In genomic region chr10:9547921-9548904, GRCh38 we compare ENCODE assay signal across 27 cellular contexts.
"Had no signal": no experiment of that assay in that cellular context is flagged by ENCODE, and none has a peak within 500 bp of the region (broad histone marks: within the 10 kb centered on the region; RNA-seq: fewer than 3 reads in every experiment).

No MANE protein-coding gene starts in this region.

- H3K4me3 ChIP-seq: adrenal gland, cardiac muscle cell, lung, ovary, prostate gland, stomach, tibial nerve had no signal

- ATAC-seq: activated T-cell treated with anti-CD3 and anti-CD28 coated beads, Interleukin-2, amount 50 U/mL, for 72 hours; esophagus mucosa; foreskin keratinocyte; left lobe of liver; naive thymus-derived CD4-positive, alpha-beta T cell; stimulated activated naive B cell treated with anti-CD40 and anti-IgM and Interleukin-4, amounts not matched to agents 10 μg/mL and 1 μg/mL and 100 μg/mL, for 72 hours had no signal

- H3K27me3 ChIP-seq: adrenal gland, cardiac muscle cell, foreskin keratinocyte, ovary, stomach, tibial nerve had no signal

- H3K27ac ChIP-seq: adrenal gland, cardiac muscle cell, foreskin keratinocyte, ovary, prostate gland, stomach, tibial nerve, VCaP had no signal

- H3K9me3 ChIP-seq: ovary, prostate gland, stomach had no signal

- H3K36me3 ChIP-seq: adrenal gland, cardiac muscle cell, ovary, prostate gland, stomach, tibial nerve had no signal

- DNase-seq: activated CD4-positive, alpha-beta T cell treated with anti-CD3 and anti-CD28 coated beads for 4 hours; activated CD4-positive, alpha-beta T cell treated with anti-CD3 and anti-CD28 coated beads, Interleukin-2, amount 50 U/mL, for 4 hours; activated effector memory CD4-positive, alpha-beta T cell treated with Interleukin-2 at 50 U/mL for 16 hours; activated naive CD4-positive, alpha-beta T cell treated with Interleukin-2 at 50 U/mL for 16 hours; activated naive CD8-positive, alpha-beta T cell treated with anti-CD3 and anti-CD28 coated beads for 36 hours; activated T-cell treated with anti-CD3 and anti-CD28 coated beads for 4 hours; activated T-cell treated with anti-CD3 and anti-CD28 coated beads, Interleukin-2, amount 50 U/mL, for 72 hours; adrenal gland; aorta; cortex of kidney; islet precursor cell; naive thymus-derived CD4-positive, alpha-beta T cell; ovary; stimulated activated CD4-positive, alpha-beta T cell treated with anti-CD3 and anti-CD28 coated beads, Interleukin-15, amount 100 ng/mL, for 24 hours; stimulated activated CD4-positive, alpha-beta T cell treated with anti-CD3 and anti-CD28 coated beads, Interleukin-2, amount 100 ng/mL, for 24 hours; stimulated activated naive B cell treated with anti-CD40 and anti-IgM and Interleukin-4, amounts not matched to agents 10 μg/mL and 1 μg/mL and 100 μg/mL, for 72 hours; stomach; SW 1271; T-helper 9 cell had no signal

- H3K4me1 ChIP-seq: adrenal gland, foreskin keratinocyte, prostate gland, stomach, tibial nerve had no signal
